9 cellular contexts compared by ENCODE assay signal in the genomic region with DNA sequence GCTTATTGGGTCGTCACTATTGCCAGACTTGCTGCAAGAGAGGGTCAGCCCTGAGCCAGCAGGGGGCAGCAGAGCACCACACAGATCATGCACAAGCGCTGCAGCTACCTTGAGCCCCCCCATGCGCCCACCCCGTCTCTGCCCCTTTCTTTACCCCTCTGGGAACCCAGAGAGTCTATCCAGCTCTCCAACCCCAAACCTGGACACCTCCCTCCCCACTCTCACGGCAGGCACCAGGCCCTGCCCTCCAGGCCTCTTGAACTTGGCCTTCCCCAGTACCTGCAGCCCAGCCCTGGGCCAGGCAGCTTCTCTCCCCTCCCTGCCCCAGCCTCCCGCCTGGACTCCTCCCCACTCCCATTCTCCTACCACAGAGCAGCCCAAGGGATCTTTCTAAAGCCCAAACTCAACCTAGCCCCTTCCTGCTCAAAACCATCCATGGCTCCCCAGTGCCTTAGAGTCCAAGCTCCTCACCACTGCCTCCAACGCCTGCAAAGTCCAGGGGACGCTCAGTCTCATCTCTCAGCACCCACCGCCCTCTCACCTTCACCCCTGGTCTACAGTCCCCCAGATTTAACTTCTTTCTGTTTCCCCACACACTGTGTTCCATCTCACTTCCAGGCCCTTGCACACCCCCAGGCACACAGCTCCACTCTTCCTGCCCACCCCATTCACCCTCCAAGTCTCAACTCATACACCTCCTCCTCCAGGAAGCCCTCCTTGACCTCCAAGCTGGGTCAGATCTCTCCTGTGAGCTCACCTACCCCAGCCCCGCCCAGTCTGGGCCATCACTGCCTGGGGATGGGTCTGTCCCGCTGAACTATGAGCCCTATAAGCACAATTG. TPM values are rescaled to one million over a fixed set of nuclear protein-coding genes. Genes with fewer than 3 reads are reported as not detected.
DNase-seq lines count a peak whose midpoint lies in the region; ATAC-seq, FAIRE-seq and TF ChIP-seq lines count a peak whose summit lies in the region.
"Had no signal": no experiment of that assay in that cellular context is flagged by ENCODE, and none has a peak within 500 bp of the region (broad histone marks: within the 10 kb centered on the region; RNA-seq: fewer than 3 reads in every experiment).

No MANE protein-coding gene starts in this region.

- in situ Hi-C loops in KBM-7 (cut with MboI; ENCODE audit: low pct_unique_long_range_greater_than_20kb, low sequenced_read_pairs) = no loop called here
- in situ Hi-C loops in SK-MEL-5 (cut with HindIII; ENCODE audit: low pct_unique_long_range_greater_than_20kb, low sequenced_read_pairs) = no loop called here

- no peaks in the 10 kb centered on the region for H3K9me3 Mint-ChIP-seq in activated naive CD4-positive, alpha-beta T cell treated with anti-CD3 and anti-CD28 coated beads for 36 hours
- no peaks in the 10 kb centered on the region for H3K9me3 Mint-ChIP-seq in progenitor cell of endocrine pancreas (ENCODE audit: low read depth)

- H3K4me3 Mint-ChIP-seq in activated naive CD4-positive, alpha-beta T cell treated with anti-CD3 and anti-CD28 coated beads for 36 hours = no peak overlapping the region
- H3K4me3 Mint-ChIP-seq in progenitor cell of endocrine pancreas (ENCODE audit: low read depth) = no peak overlapping the region

- no peak overlapping the region for H3K27ac Mint-ChIP-seq in activated naive CD4-positive, alpha-beta T cell treated with anti-CD3 and anti-CD28 coated beads for 36 hours
- H3K27ac Mint-ChIP-seq in progenitor cell of endocrine pancreas = peak overlapping the region; percentile 9

- no peaks in the 10 kb centered on the region for H3K36me3 Mint-ChIP-seq in activated naive CD4-positive, alpha-beta T cell treated with anti-CD3 and anti-CD28 coated beads for 36 hours (ENCODE audit: low read depth)
- H3K36me3 Mint-ChIP-seq in progenitor cell of endocrine pancreas (ENCODE audit: insufficient read depth) = no peaks in the 10 kb centered on the region

- no peak for FAIRE-seq in urothelium cell line (lab: Jason Lieb, UNC)
- FAIRE-seq: colon had no signal

- H3K27me3 Mint-ChIP-seq in activated naive CD4-positive, alpha-beta T cell treated with anti-CD3 and anti-CD28 coated beads for 36 hours (ENCODE audit: low read depth) = peaks cover 6% of the 10 kb centered on the region
- peaks cover 3% of the 10 kb centered on the region for H3K27me3 Mint-ChIP-seq in progenitor cell of endocrine pancreas

- H3K4me1 Mint-ChIP-seq in activated naive CD4-positive, alpha-beta T cell treated with anti-CD3 and anti-CD28 coated beads for 36 hours (ENCODE audit: low read depth) = peaks cover 43% of the 10 kb centered on the region
- peaks cover 16% of the 10 kb centered on the region for H3K4me1 Mint-ChIP-seq in progenitor cell of endocrine pancreas (ENCODE audit: low read depth)

- ATAC-seq in HG03354 (IDR thresholded peaks at IDR 0.05; ENCODE audit: poor library complexity, severe bottlenecking, unreplicated experiment) = no peak

- TF ChIP-seq CTCF in progenitor cell of endocrine pancreas (IDR thresholded peaks at IDR 0.05; ENCODE audit: unreplicated experiment) = peak; percentile 97

- CTCF ChIA-PET in activated naive CD4-positive, alpha-beta T cell treated with anti-CD3 and anti-CD28 coated beads for 36 hours (lab: Charles Lee) = interaction anchor here (0.5 to 7.9 kb wide), 23 partner anchors 9 to 155 kb away, joined by 3 to 97 read pairs (median 5); no protein-coding TSS in a partner anchor

- intact Hi-C loops in activated naive CD4-positive, alpha-beta T cell treated with anti-CD3 and anti-CD28 coated beads for 36 hours (cut with micrococcal nuclease) = loop anchor here (1.0 to 2.0 kb wide), 2 partner anchors 34 to 155 kb away; no protein-coding TSS in a partner anchor
- intact Hi-C loops in head of caudate nucleus (cut with DNase I) = no loop called here

- DNase-seq in DMS 273 (lab: John Stamatoyannopoulos, UW; ENCODE audit: unreplicated experiment) = peak; percentile 82
- peak; percentile 79 for DNase-seq in KBM-7
- DNase-seq in SK-MEL-5 (ENCODE audit: low read depth, low spot score) = peak; percentile 66
- peak; percentile 86 for DNase-seq in activated naive CD4-positive, alpha-beta T cell treated with anti-CD3 and anti-CD28 coated beads for 36 hours
- DNase-seq in head of caudate nucleus = peak; percentile 25 to 86 (median 68)
- peak; percentile 88 for DNase-seq in progenitor cell of endocrine pancreas (ENCODE audit: low spot score, unreplicated experiment)
- DNase-seq in urothelium cell line (ENCODE audit: low spot score) = peak; percentile 70

RNA-seq across cellular contexts. Expression of a gene that starts 9.4 kb away (rescaled TPM):
- not detected in 2 replicates for total RNA-seq in SK-MEL-5 (2014; rRNA removed; shearing (Covaris generic))
- polyA plus RNA-seq in SK-MEL-5 (2015; cell fraction: cytosol; rRNA removed) = not detected in 2 replicates
- not detected in 2 replicates for polyA plus RNA-seq in SK-MEL-5 (2015; cell fraction: nucleus; rRNA removed)
- total RNA-seq in activated naive CD4-positive, alpha-beta T cell treated with anti-CD3 and anti-CD28 coated beads for 36 hours = not detected
- not detected in 2 replicates for total RNA-seq in progenitor cell of endocrine pancreas

RNA-seq across cellular contexts. Expression of a gene that starts 18.2 kb away (rescaled TPM):
- 0.16 and 0.51 TPM in 2 replicates for total RNA-seq in SK-MEL-5 (2014; rRNA removed; shearing (Covaris generic))
- polyA plus RNA-seq in SK-MEL-5 (2015; cell fraction: cytosol; rRNA removed) = 0.17 and 0.30 TPM in 2 replicates
- polyA plus RNA-seq in SK-MEL-5 (2015; cell fraction: nucleus; rRNA removed) = 1.1 and 6.1 TPM in 2 replicates
- under 1 TPM; 0.17 to 0.27 TPM for total RNA-seq in activated naive CD4-positive, alpha-beta T cell treated with anti-CD3 and anti-CD28 coated beads for 36 hours
- total RNA-seq in progenitor cell of endocrine pancreas = 25.8 and 29.8 TPM in 2 replicates

RNA-seq across cellular contexts. Expression of a gene that starts 45.8 kb away (rescaled TPM):
- 56.0 and 56.4 TPM in 2 replicates for total RNA-seq in SK-MEL-5 (2014; rRNA removed; shearing (Covaris generic))
- polyA plus RNA-seq in SK-MEL-5 (2015; cell fraction: cytosol; rRNA removed) = 77.3 and 106 TPM in 2 replicates
- 38.8 and 42.0 TPM in 2 replicates for polyA plus RNA-seq in SK-MEL-5 (2015; cell fraction: nucleus; rRNA removed)
- 1 to 10 TPM; 8.9 to 9.8 TPM for total RNA-seq in activated naive CD4-positive, alpha-beta T cell treated with anti-CD3 and anti-CD28 coated beads for 36 hours
- total RNA-seq in progenitor cell of endocrine pancreas = 61.2 and 64.3 TPM in 2 replicates

RNA-seq across cellular contexts. Expression of a gene that starts 59.0 kb away (rescaled TPM):
- 2.7 and 3.7 TPM in 2 replicates for total RNA-seq in SK-MEL-5 (2014; rRNA removed; shearing (Covaris generic))
- polyA plus RNA-seq in SK-MEL-5 (2015; cell fraction: cytosol; rRNA removed) = 40.6 and 50.8 TPM in 2 replicates
- polyA plus RNA-seq in SK-MEL-5 (2015; cell fraction: nucleus; rRNA removed) = 32.8 and 68.9 TPM in 2 replicates
- 100 to 1,000 TPM in 1 of 2 experiments, 10 to 100 TPM in 1; 92.5 to 104 TPM for total RNA-seq in activated naive CD4-positive, alpha-beta T cell treated with anti-CD3 and anti-CD28 coated beads for 36 hours
- 2.9 and 3.8 TPM in 2 replicates for total RNA-seq in progenitor cell of endocrine pancreas

Comparison
In these comparisons a context has a peak if more than half of its experiments do, and no peak if none do; other contexts are left out.
1. RNA of a gene that starts 18.2 kb away (total RNA-seq): 25.8 to 29.8 TPM in progenitor cell of endocrine pancreas; 0.17 to 0.27 TPM in activated naive CD4-positive, alpha-beta T cell treated with anti-CD3 and anti-CD28 coated beads for 36 hours and 0.16 to 0.51 TPM in SK-MEL-5; every median in the first group is over 10 times any median in the second.
2. Peak in every context shown above with its lines, with median percentiles within 50 percentile points of each other: DNase-seq.